ENCODE assay signal across 22 cellular contexts in genomic region chr20:12835999-12836398, GRCh38.
DNase-seq lines count a peak whose midpoint lies in the region; ATAC-seq and TF ChIP-seq lines count a peak whose summit lies in the region.
"Had no signal": no experiment of that assay in that cellular context is flagged by ENCODE, and none has a peak within 500 bp of the region (broad histone marks: within the 10 kb centered on the region; RNA-seq: fewer than 3 reads in every experiment).

No MANE protein-coding gene starts in this region.

- no peak overlapping the region for H3K4me3 ChIP-seq in Caco-2 (ENCODE audit: low read depth, low read length)
- no peak overlapping the region for H3K4me3 ChIP-seq in NT2/D1 (ENCODE audit: insufficient read length, low read depth)
- H3K4me3 ChIP-seq in left lung = no peak overlapping the region
- no peak overlapping the region for H3K4me3 ChIP-seq in H7 (ENCODE audit: insufficient read depth, low read depth, low read length)
- H3K4me3 ChIP-seq: GM23248, K562 had no signal

- no peaks in the 10 kb centered on the region for H3K27me3 Mint-ChIP-seq in Caco-2 (ENCODE audit: insufficient read depth, unreplicated experiment)
- H3K27me3 Mint-ChIP-seq: CD8-positive, alpha-beta memory T cell had no signal

- no peaks in the 10 kb centered on the region for H3K36me3 Mint-ChIP-seq in Caco-2 (ENCODE audit: insufficient read depth, unreplicated experiment)
- H3K36me3 Mint-ChIP-seq: CD8-positive, alpha-beta memory T cell had no signal

- ATAC-seq in left lung (peak; percentile 52), GM18502 (IDR thresholded peaks at IDR 0.05; ENCODE audit: poor library complexity, unreplicated experiment) (no peak)
- ATAC-seq: HCT116, HepG2, K562, PC-3 had no signal

- peak; percentile 38 to 42 for DNase-seq in Caco-2
- DNase-seq in NT2/D1 (ENCODE audit: low read depth, low spot score) = peak; percentile 15
- DNase-seq in epithelial cell of prostate (ENCODE audit: low read depth, low spot score) = peak; percentile 18
- no peak for DNase-seq in left lung
- DNase-seq in H7 = no peak
- no peak for DNase-seq in NCI-H510A (lab: John Stamatoyannopoulos, UW)
- DNase-seq: CD8-positive, alpha-beta memory T cell; GM23248; MM.1S; NCI-H1092; NCI-H1436 treated with DMSO at 0.1 percent for 48 hours; NCI-H1930; NCI-H446; NCI-H526 treated with DMSO at 0.1 percent for 48 hours; PC-3; SHP77 had no signal

- intact Hi-C loops in Caco-2 (cut with micrococcal nuclease; ENCODE audit: unreplicated experiment) = no loop called here
- intact Hi-C loops in left lung (cut with DNase I) = no loop called here

- H3K9ac ChIP-seq in NT2/D1 (ENCODE audit: insufficient read length, low read depth) = no peak overlapping the region
- H3K9ac ChIP-seq: GM23248 had no signal

- POLR2A ChIA-PET in Caco-2 (lab: Charles Lee) = no interaction called here

- H3K9me3 ChIP-seq in Caco-2 = no peaks in the 10 kb centered on the region
- no peaks in the 10 kb centered on the region for H3K9me3 ChIP-seq in NT2/D1 (ENCODE audit: insufficient read depth, low read length)
- H3K9me3 ChIP-seq in left lung = no peaks in the 10 kb centered on the region

- H3K36me3 ChIP-seq in Caco-2 (ENCODE audit: control insufficient read depth, insufficient read depth, low read length) (no peaks in the 10 kb centered on the region), NT2/D1 (ENCODE audit: insufficient read depth, insufficient read length, low read length) (no peaks in the 10 kb centered on the region), left lung (no peaks in the 10 kb centered on the region), H7 (replicated peaks; ENCODE audit: control insufficient read depth, insufficient read depth, low read length) (no peaks in the 10 kb centered on the region)

- no peak for TF ChIP-seq CTCF in Caco-2 (IDR thresholded peaks at IDR 0.05; ENCODE audit: insufficient read depth in 1 of 2, low read depth in 1 of 2, low read length in 1 of 2, severe bottlenecking in 1 of 2, unreplicated experiment in 1 of 2)
- no peak for TF ChIP-seq CTCF in left lung (IDR thresholded peaks at IDR 0.05)

- CTCF ChIA-PET in Caco-2 (lab: Charles Lee) = no interaction called here

- no peaks in the 10 kb centered on the region; the same call in 1 of the 2 replicates for H3K27me3 ChIP-seq in Caco-2 (replicated peaks; ENCODE audit: control insufficient read depth, insufficient read depth, low read length)
- H3K27me3 ChIP-seq in NT2/D1 (ENCODE audit: insufficient read depth, insufficient read length) = no peaks in the 10 kb centered on the region
- H3K27me3 ChIP-seq in left lung = no peaks in the 10 kb centered on the region
- H3K27me3 ChIP-seq in H7 (ENCODE audit: control insufficient read depth, insufficient read depth, low read length) = no peaks in the 10 kb centered on the region

- no peaks in the 10 kb centered on the region for H3K9me3 Mint-ChIP-seq in Caco-2 (ENCODE audit: unreplicated experiment)
- H3K9me3 Mint-ChIP-seq: T-helper 1 cell treated with Interleukin-12 subunit alpha and Interleukin-12 subunit beta and Interleukin-4 antibody, amounts not matched to agents 30 μg/mL and 1 μg/mL, for 36 hours had no signal

- H3K27ac ChIP-seq in epithelial cell of prostate (peak overlapping the region; percentile 25), left lung (no peak overlapping the region)
- H3K27ac ChIP-seq: C4-2B, GM23248 had no signal

- no peak overlapping the region for H3K4me3 Mint-ChIP-seq in Caco-2 (ENCODE audit: unreplicated experiment)
- H3K4me3 Mint-ChIP-seq: CD8-positive, alpha-beta memory T cell; T-helper 1 cell treated with Interleukin-12 subunit alpha and Interleukin-12 subunit beta and Interleukin-4 antibody, amounts not matched to agents 30 μg/mL and 1 μg/mL, for 36 hours had no signal

- no peak overlapping the region for H3K27ac Mint-ChIP-seq in Caco-2 (ENCODE audit: unreplicated experiment)
- H3K27ac Mint-ChIP-seq: CD8-positive, alpha-beta memory T cell; T-helper 1 cell treated with Interleukin-12 subunit alpha and Interleukin-12 subunit beta and Interleukin-4 antibody, amounts not matched to agents 30 μg/mL and 1 μg/mL, for 36 hours had no signal

- H3K4me1 Mint-ChIP-seq in Caco-2 (ENCODE audit: low read depth, unreplicated experiment) = no peaks in the 10 kb centered on the region
- H3K4me1 Mint-ChIP-seq: CD8-positive, alpha-beta memory T cell had no signal

- no TSS peak for BruUV-seq in Caco-2 (replicated peaks; lab: Mats Ljungman, UMichigan)

- H3K4me1 ChIP-seq in Caco-2 (0 out of 2 replicates have a peak, but pooled peaks cover 3% of the 10 kb centered on the region), NT2/D1 (ENCODE audit: insufficient read depth, insufficient read length) (no peaks in the 10 kb centered on the region), left lung (no peaks in the 10 kb centered on the region)

Comparison
In these comparisons a context has a peak if more than half of its experiments do, and no peak if none do; other contexts are left out.
1. DNase-seq: peak in Caco-2 (2 of 2), NT2/D1 (single experiment) and epithelial cell of prostate (single experiment); none in left lung (0 of 2), H7 (single experiment) and NCI-H510A (single experiment).